Comparison of ENCODE assay signal across 8 cellular contexts in the genomic region with DNA sequence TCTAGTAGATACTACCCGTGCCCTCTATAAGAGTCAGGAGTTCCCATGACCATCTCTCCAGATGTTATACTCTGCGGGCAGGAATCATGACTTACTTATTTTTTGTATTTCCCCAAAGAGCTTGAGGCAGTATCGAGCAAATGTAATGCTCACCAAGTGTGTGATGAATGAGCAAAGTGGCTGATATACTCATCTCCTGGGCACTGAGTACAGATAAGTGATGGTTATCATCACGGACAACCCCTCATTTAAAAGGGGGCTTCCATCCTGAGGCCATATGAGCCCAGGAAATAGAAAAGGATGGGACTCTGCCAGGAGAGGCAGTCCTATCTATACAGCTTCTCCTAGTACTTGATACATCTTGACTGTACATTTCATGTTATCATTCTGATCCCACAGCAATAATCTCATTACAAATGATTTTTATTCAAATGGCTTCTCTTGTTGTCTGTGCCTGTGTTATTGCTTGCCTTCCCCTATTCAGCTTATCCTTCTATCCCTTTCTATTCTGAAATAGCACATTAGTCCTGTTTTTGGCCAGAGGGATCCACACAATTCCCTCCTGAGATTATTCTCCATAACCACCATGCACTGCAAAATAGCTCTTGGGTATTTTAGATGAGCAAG.
"Had no signal": no experiment of that assay in that cellular context is flagged by ENCODE, and none has a peak within 500 bp of the region (broad histone marks: within the 10 kb centered on the region; RNA-seq: fewer than 3 reads in every experiment).

No MANE protein-coding gene starts in this region.

- H3K4me3 ChIP-seq: GM23338, K562 had no signal

- ATAC-seq: GM23338, K562 had no signal

- H3K27ac Mint-ChIP-seq: GM23338, H9 had no signal

- H3K4me3 Mint-ChIP-seq: GM23338, H9 had no signal

- H3K9me3 Mint-ChIP-seq: GM23338, H9 had no signal

- FAIRE-seq: H1, H54, HTR-8/SVneo, K562 had no signal

- H3K4me2 ChIP-seq: GM23338 had no signal

- DNase-seq: H9, HCEC 1CT, IMR-90 had no signal
